In the genomic region with DNA sequence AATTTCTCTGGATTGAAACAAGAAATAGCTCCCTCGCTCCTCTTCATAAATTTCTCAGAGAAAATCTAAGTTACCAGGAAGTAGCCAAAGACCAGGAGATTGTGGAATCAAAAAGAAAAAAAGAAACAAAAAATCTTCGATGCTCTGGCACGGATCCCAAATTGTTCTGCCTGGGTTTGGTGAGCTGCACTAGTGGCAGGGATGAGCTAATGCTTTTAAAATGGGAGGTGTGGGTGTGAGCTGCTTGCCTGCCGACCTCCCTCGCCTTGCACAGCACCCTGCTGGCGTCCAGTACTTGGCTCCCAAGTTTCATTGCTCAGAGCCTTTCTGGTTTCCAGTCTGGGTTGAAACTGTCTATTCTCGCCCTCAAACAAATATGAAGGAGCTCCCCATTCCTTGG, we compare ENCODE assay signal across 9 cellular contexts. TPM values are rescaled to one million over a fixed set of nuclear protein-coding genes. Genes with fewer than 3 reads are reported as not detected.
A peak's percentile ranks its signal among the peaks of the same experiment; 100 is the strongest.
DNase-seq lines count a peak whose midpoint lies in the region; ATAC-seq and TF ChIP-seq lines count a peak whose summit lies in the region.
"Had no signal": no experiment of that assay in that cellular context is flagged by ENCODE, and none has a peak within 500 bp of the region (broad histone marks: within the 10 kb centered on the region; RNA-seq: fewer than 3 reads in every experiment).

No MANE protein-coding gene starts in this region.

- DNase-seq in AG10803 (ENCODE audit: low read depth), result peak; percentile 75
- peak; percentile 31 for DNase-seq in amniotic stem cell (lab: John Stamatoyannopoulos, UW)
- DNase-seq in left cardiac atrium, result no peak
- DNase-seq in T-helper 2 cell treated with Interferon-gamma antibody and Interleukin-4, amounts not matched to agents 5 μg/mL and 100 μg/mL, for 36 hours (ENCODE audit: low spot score), result no peak
- DNase-seq in DMS114 treated with DMSO at 0.1 percent for 48 hours (lab: John Stamatoyannopoulos, UW; ENCODE audit: unreplicated experiment), result no peak
- DNase-seq in dermis blood vessel endothelial cell, result no peak
- DNase-seq: CD8-positive, alpha-beta memory T cell had no signal

- peak; percentile 28; the same call in 1 of the 2 replicates for TF ChIP-seq CTCF in AG10803 (conservative IDR thresholded peaks at IDR 0.05; ENCODE audit: low read length)

- H3K4me3 Mint-ChIP-seq in T-helper 2 cell treated with Interferon-gamma antibody and Interleukin-4, amounts not matched to agents 5 μg/mL and 100 μg/mL, for 36 hours, result no peak overlapping the region
- H3K4me3 Mint-ChIP-seq: CD8-positive, alpha-beta memory T cell had no signal

- no peaks in the 10 kb centered on the region for H3K9me3 Mint-ChIP-seq in T-helper 2 cell treated with Interferon-gamma antibody and Interleukin-4, amounts not matched to agents 5 μg/mL and 100 μg/mL, for 36 hours
- H3K9me3 Mint-ChIP-seq: CD8-positive, alpha-beta memory T cell had no signal

- H3K9ac ChIP-seq in rectal smooth muscle tissue (ENCODE audit: low read length), result no peak overlapping the region

- peak overlapping the region; percentile 94 for H3K4me3 ChIP-seq in AG10803 (ENCODE audit: low read length)
- peak overlapping the region; percentile 87 for H3K4me3 ChIP-seq in rectal smooth muscle tissue (ENCODE audit: low read length)

- H3K4me1 ChIP-seq in rectal smooth muscle tissue (ENCODE audit: control insufficient read depth, insufficient read depth, low read length), result peaks cover 35% of the 10 kb centered on the region

- peak overlapping the region; percentile 76 for H3K27ac ChIP-seq in rectal smooth muscle tissue (ENCODE audit: low read depth, low read length)

- H3K36me3 ChIP-seq in rectal smooth muscle tissue (ENCODE audit: control insufficient read depth, insufficient read depth, low read length), result no peaks in the 10 kb centered on the region

- intact Hi-C loops in left cardiac atrium (cut with DNase I), result loop anchor here in 1 of 2 donors (5.0 kb wide), 2 partner anchors 33 to 183 kb away; no protein-coding TSS in a partner anchor

- no peak overlapping the region for H3K27ac Mint-ChIP-seq in T-helper 2 cell treated with Interferon-gamma antibody and Interleukin-4, amounts not matched to agents 5 μg/mL and 100 μg/mL, for 36 hours
- H3K27ac Mint-ChIP-seq: CD8-positive, alpha-beta memory T cell had no signal

- ATAC-seq in left cardiac atrium (peak; percentile 20 to 64), GM18520 (IDR thresholded peaks at IDR 0.05; ENCODE audit: unreplicated experiment) (no peak)

- no peaks in the 10 kb centered on the region for H3K4me1 Mint-ChIP-seq in T-helper 2 cell treated with Interferon-gamma antibody and Interleukin-4, amounts not matched to agents 5 μg/mL and 100 μg/mL, for 36 hours (ENCODE audit: low read depth)

- no peaks in the 10 kb centered on the region for H3K27me3 ChIP-seq in rectal smooth muscle tissue (ENCODE audit: control insufficient read depth, insufficient read depth, low read length)

- H3K36me3 Mint-ChIP-seq in T-helper 2 cell treated with Interferon-gamma antibody and Interleukin-4, amounts not matched to agents 5 μg/mL and 100 μg/mL, for 36 hours (ENCODE audit: low read depth), result no peaks in the 10 kb centered on the region
- H3K36me3 Mint-ChIP-seq: CD8-positive, alpha-beta memory T cell had no signal

- H3K27me3 Mint-ChIP-seq in T-helper 2 cell treated with Interferon-gamma antibody and Interleukin-4, amounts not matched to agents 5 μg/mL and 100 μg/mL, for 36 hours (ENCODE audit: low read depth), result peaks cover 46% of the 10 kb centered on the region

RNA-seq across cellular contexts. Expression of a gene that starts 2.5 kb away (rescaled TPM):
- 100 to 1,000 TPM; 434 to 484 TPM for total RNA-seq in left cardiac atrium
- 197 and 203 TPM in 2 replicates for total RNA-seq in dermis blood vessel endothelial cell

Comparison
In these comparisons a context has a peak if more than half of its experiments do, and no peak if none do; other contexts are left out.
1. DNase-seq: peak in AG10803 (single experiment) and amniotic stem cell (single experiment); none in left cardiac atrium (single experiment), T-helper 2 cell treated with Interferon-gamma antibody and Interleukin-4, amounts not matched to agents 5 μg/mL and 100 μg/mL, for 36 hours (single experiment), DMS114 treated with DMSO at 0.1 percent for 48 hours (single experiment) and dermis blood vessel endothelial cell (single experiment).